1 cellular context compared by ENCODE assay signal in the genomic region with DNA sequence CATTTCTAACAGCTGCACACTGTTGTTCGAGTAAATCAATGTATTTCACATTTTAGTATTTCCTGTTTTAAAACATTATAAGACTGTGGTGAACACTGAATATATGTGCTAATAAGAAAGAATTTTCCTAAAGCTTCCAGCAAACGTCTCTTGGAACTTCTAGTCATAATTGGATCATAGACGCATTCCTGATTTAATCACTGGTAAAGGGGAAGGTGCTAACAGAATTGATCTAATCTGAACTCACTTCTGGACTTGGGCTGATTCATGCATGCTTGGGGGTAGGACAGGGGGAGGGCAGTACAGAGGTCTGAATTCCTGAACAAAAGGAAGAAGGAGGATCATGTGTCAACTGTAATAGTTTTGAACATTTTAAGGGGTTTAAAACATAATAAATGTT.
TF ChIP-seq lines count a peak whose summit lies in the region.

No MANE protein-coding gene starts in this region.

TF ChIP-seq in GM23338, 12 proteins besides CTCF, POLR2A, EP300 and RAD21 (continued from another document):
- TF ChIP-seq, protein P1, sequence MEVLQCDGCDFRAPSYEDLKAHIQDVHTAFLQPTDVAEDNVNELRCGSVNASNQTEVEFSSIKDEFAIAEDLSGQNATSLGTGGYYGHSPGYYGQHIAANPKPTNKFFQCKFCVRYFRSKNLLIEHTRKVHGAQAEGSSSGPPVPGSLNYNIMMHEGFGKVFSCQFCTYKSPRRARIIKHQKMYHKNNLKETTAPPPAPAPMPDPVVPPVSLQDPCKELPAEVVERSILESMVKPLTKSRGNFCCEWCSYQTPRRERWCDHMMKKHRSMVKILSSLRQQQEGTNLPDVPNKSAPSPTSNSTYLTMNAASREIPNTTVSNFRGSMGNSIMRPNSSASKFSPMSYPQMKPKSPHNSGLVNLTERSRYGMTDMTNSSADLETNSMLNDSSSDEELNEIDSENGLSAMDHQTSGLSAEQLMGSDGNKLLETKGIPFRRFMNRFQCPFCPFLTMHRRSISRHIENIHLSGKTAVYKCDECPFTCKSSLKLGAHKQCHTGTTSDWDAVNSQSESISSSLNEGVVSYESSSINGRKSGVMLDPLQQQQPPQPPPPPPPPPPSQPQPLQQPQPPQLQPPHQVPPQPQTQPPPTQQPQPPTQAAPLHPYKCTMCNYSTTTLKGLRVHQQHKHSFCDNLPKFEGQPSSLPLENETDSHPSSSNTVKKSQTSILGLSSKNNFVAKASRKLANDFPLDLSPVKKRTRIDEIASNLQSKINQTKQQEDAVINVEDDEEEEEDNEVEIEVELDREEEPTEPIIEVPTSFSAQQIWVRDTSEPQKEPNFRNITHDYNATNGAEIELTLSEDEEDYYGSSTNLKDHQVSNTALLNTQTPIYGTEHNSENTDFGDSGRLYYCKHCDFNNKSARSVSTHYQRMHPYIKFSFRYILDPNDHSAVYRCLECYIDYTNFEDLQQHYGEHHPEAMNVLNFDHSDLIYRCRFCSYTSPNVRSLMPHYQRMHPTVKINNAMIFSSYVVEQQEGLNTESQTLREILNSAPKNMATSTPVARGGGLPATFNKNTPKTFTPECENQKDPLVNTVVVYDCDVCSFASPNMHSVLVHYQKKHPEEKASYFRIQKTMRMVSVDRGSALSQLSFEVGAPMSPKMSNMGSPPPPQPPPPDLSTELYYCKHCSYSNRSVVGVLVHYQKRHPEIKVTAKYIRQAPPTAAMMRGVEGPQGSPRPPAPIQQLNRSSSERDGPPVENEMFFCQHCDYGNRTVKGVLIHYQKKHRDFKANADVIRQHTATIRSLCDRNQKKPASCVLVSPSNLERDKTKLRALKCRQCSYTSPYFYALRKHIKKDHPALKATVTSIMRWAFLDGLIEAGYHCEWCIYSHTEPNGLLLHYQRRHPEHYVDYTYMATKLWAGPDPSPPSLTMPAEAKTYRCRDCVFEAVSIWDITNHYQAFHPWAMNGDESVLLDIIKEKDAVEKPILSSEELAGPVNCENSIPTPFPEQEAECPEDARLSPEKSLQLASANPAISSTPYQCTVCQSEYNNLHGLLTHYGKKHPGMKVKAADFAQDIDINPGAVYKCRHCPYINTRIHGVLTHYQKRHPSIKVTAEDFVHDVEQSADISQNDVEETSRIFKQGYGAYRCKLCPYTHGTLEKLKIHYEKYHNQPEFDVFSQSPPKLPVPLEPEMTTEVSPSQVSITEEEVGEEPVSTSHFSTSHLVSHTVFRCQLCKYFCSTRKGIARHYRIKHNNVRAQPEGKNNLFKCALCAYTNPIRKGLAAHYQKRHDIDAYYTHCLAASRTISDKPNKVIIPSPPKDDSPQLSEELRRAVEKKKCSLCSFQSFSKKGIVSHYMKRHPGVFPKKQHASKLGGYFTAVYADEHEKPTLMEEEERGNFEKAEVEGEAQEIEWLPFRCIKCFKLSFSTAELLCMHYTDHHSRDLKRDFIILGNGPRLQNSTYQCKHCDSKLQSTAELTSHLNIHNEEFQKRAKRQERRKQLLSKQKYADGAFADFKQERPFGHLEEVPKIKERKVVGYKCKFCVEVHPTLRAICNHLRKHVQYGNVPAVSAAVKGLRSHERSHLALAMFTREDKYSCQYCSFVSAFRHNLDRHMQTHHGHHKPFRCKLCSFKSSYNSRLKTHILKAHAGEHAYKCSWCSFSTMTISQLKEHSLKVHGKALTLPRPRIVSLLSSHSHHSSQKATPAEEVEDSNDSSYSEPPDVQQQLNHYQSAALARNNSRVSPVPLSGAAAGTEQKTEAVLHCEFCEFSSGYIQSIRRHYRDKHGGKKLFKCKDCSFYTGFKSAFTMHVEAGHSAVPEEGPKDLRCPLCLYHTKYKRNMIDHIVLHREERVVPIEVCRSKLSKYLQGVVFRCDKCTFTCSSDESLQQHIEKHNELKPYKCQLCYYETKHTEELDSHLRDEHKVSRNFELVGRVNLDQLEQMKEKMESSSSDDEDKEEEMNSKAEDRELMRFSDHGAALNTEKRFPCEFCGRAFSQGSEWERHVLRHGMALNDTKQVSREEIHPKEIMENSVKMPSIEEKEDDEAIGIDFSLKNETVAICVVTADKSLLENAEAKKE (CRISPR knock-in tag; IDR thresholded peaks at IDR 0.05) = no peak
- TF ChIP-seq, protein P2, sequence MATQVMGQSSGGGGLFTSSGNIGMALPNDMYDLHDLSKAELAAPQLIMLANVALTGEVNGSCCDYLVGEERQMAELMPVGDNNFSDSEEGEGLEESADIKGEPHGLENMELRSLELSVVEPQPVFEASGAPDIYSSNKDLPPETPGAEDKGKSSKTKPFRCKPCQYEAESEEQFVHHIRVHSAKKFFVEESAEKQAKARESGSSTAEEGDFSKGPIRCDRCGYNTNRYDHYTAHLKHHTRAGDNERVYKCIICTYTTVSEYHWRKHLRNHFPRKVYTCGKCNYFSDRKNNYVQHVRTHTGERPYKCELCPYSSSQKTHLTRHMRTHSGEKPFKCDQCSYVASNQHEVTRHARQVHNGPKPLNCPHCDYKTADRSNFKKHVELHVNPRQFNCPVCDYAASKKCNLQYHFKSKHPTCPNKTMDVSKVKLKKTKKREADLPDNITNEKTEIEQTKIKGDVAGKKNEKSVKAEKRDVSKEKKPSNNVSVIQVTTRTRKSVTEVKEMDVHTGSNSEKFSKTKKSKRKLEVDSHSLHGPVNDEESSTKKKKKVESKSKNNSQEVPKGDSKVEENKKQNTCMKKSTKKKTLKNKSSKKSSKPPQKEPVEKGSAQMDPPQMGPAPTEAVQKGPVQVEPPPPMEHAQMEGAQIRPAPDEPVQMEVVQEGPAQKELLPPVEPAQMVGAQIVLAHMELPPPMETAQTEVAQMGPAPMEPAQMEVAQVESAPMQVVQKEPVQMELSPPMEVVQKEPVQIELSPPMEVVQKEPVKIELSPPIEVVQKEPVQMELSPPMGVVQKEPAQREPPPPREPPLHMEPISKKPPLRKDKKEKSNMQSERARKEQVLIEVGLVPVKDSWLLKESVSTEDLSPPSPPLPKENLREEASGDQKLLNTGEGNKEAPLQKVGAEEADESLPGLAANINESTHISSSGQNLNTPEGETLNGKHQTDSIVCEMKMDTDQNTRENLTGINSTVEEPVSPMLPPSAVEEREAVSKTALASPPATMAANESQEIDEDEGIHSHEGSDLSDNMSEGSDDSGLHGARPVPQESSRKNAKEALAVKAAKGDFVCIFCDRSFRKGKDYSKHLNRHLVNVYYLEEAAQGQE (IDR thresholded peaks at IDR 0.05; ENCODE audit: unreplicated experiment) = no peak
- TF ChIP-seq NANOG (IDR thresholded peaks at IDR 0.05; ENCODE audit: borderline replicate concordance) (no peak), POLR2AphosphoS5 (IDR thresholded peaks at IDR 0.05; ENCODE audit: low read depth) (no peak)
